ENCODE assay signal across 9 cellular contexts in genomic region chr20:41871063-41871462, GRCh38.
"Had no signal": no experiment of that assay in that cellular context is flagged by ENCODE, and none has a peak within 500 bp of the region (broad histone marks: within the 10 kb centered on the region; RNA-seq: fewer than 3 reads in every experiment).

No MANE protein-coding gene starts in this region.

- ATAC-seq: HCT116 had no signal

- H3K27ac ChIP-seq: GM23248, HL-60 had no signal

- H3K9ac ChIP-seq: GM23248 had no signal

- H3K9me3 ChIP-seq: HAP-1 had no signal

- H2AFZ ChIP-seq: GM23248 had no signal

- H3K4me1 ChIP-seq: HAP-1 had no signal

- H3K4me3 ChIP-seq: GM23248, HAP-1 had no signal

- DNase-seq: GM23248, GOT3, H7, HFFc6, IMR-90, KBM-7 had no signal

- H3K36me3 ChIP-seq: HAP-1 had no signal
